ENCODE assay signal across 1 cellular context in the genomic region with DNA sequence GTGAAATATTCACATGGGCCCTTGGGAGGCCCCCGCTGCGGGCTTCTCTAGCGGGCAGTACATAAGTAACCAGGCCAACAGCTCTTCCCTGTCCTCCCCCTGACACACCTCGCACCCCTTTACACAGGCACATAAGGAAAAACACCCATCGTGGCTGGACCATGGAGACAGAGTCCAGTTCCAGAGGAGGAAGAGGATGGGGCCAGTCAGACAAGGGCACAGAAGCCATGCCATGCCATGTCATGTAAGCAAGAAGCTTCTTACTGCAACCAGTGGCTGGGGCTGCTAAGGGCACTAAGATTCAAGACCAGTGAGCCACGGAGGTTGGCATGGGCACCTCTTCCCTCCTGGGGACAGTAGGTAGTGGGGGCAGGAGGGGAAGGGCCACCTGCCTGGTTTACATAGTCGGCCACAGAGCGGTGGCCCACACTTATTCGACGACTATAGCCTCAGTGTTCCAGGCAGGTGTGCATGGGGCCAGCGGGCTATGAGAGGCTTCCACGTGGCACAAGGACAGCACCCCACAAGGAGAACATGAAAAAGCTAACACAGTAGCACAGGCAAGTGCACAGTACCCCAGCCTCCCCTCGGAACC.
TF ChIP-seq lines count a peak whose summit lies in the region.

No MANE protein-coding gene starts in this region.

TF ChIP-seq in GM23338, 12 proteins besides CTCF, POLR2A, EP300 and RAD21:
- TF ChIP-seq EZH2phosphoT487 (IDR thresholded peaks at IDR 0.05; ENCODE audit: unreplicated experiment), result no peak
